ENCODE assay signal across 17 cellular contexts in the genomic region with DNA sequence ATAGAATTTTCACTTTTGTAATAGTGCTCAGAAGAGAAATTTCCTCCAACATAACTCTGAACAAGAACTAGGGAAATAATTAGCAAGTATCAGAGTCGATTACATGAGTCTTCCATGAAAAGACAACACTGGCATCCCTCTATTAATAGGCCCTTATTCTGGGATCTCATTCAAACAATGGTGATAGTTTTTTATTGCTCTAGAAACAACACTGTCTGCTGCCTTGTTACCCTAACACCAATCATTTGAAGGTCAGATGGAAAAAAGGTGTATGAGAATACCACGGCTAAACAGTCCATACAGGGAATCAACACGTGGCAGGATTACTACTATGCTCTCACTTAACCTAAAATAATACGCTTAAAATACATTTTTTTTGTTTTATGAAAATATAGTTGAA. TPM values are rescaled to one million over a fixed set of nuclear protein-coding genes. Genes with fewer than 3 reads are reported as not detected.
DNase-seq lines count a peak whose midpoint lies in the region; ATAC-seq, FAIRE-seq and TF ChIP-seq lines count a peak whose summit lies in the region.
"Had no signal": no experiment of that assay in that cellular context is flagged by ENCODE, and none has a peak within 500 bp of the region (broad histone marks: within the 10 kb centered on the region; RNA-seq: fewer than 3 reads in every experiment).

No MANE protein-coding gene starts in this region.

- H3K36me3 Mint-ChIP-seq in osteocyte (ENCODE audit: unreplicated experiment): peaks cover 37% of the 10 kb centered on the region
- H3K36me3 Mint-ChIP-seq: CD4-positive, alpha-beta memory T cell had no signal

- no peak overlapping the region for H3K4me3 ChIP-seq in heart left ventricle

- H3K27ac Mint-ChIP-seq in osteocyte (ENCODE audit: unreplicated experiment): peak overlapping the region; percentile 34
- H3K27ac Mint-ChIP-seq: CD4-positive, alpha-beta memory T cell had no signal

- no peaks in the 10 kb centered on the region for H3K9me3 Mint-ChIP-seq in osteocyte (ENCODE audit: unreplicated experiment)
- H3K9me3 Mint-ChIP-seq: CD4-positive, alpha-beta memory T cell had no signal

- H3K27me3 ChIP-seq in heart left ventricle: no peaks in the 10 kb centered on the region

- H3K4me1 ChIP-seq in heart left ventricle: peaks cover 0 to 16% (median 4%) of the 10 kb centered on the region in 12 donors

- TF ChIP-seq CTCF in heart left ventricle (IDR thresholded peaks at IDR 0.05) (no peak), osteocyte (IDR thresholded peaks at IDR 0.05) (no peak)

- 57 to 64% (median 60%) methylated on average over 4 of the region's 4 CpGs for WGBS in heart left ventricle, 4 donors

- ATAC-seq in heart left ventricle (peak; percentile 80 to 95 (median 90)), left ventricle myocardium superior (peak; percentile 92)

- H3K27ac ChIP-seq in heart left ventricle: peak overlapping the region in 8 of 12 donors; percentile 16 to 66 (median 32)

- no peaks in the 10 kb centered on the region for H3K27me3 Mint-ChIP-seq in osteocyte (ENCODE audit: unreplicated experiment)

- no peak for TF ChIP-seq POLR2A in H54 (IDR thresholded peaks at IDR 0.05; ENCODE audit: low read depth, low read length)
- TF ChIP-seq POLR2A in heart left ventricle (IDR thresholded peaks at IDR 0.05): no peak

- DNase-seq in H54 (ENCODE audit: insufficient read length, low spot score) (no peak), heart left ventricle (no peak), left ventricle myocardium superior (no peak), osteocyte (ENCODE audit: extremely low spot score, unreplicated experiment) (no peak), activated gamma-delta T cell (lab: John Stamatoyannopoulos, UW) (no peak), medulla oblongata (ENCODE audit: extremely low spot score) (no peak), RPMI8226 (no peak)
- DNase-seq in activated CD8-positive, alpha-beta memory T cell treated with anti-CD3 and anti-CD28 coated beads, Interleukin-2, amount 50 U/mL, for 48 hours: no peak
- DNase-seq: C1 segment of cervical spinal cord; Calu3; CD4-positive, alpha-beta memory T cell; COR-L47; DND-41; GOT3; H7; HCEC 1CT had no signal

- intact Hi-C loops in heart left ventricle (cut with DNase I): no loop called here
- intact Hi-C loops in left ventricle myocardium superior (cut with micrococcal nuclease): no loop called here

- H3K36me3 ChIP-seq in heart left ventricle: peaks cover 0 to 98% (median 73%) of the 10 kb centered on the region in 9 donors

- H3K9me3 ChIP-seq in heart left ventricle: no peaks in the 10 kb centered on the region

- FAIRE-seq in H54 (lab: Jason Lieb, UNC): peak; percentile 55
- FAIRE-seq: GM12892 had no signal

- peaks cover 6% of the 10 kb centered on the region for H3K4me1 Mint-ChIP-seq in osteocyte (ENCODE audit: unreplicated experiment)
- H3K4me1 Mint-ChIP-seq: CD4-positive, alpha-beta memory T cell had no signal

- H3K4me3 Mint-ChIP-seq in osteocyte (ENCODE audit: unreplicated experiment): no peak overlapping the region
- H3K4me3 Mint-ChIP-seq: CD4-positive, alpha-beta memory T cell had no signal

RNA-seq across cellular contexts. Expression of a gene that starts 35.9 kb away (rescaled TPM):
- total RNA-seq in heart left ventricle (10 to 100 TPM in 8 of 9 donors, 1 to 10 TPM in 1; 7.2 to 75.1 (median 12.5) TPM), left ventricle myocardium superior (16.3 TPM), osteocyte (56.7 and 58.3 TPM in 2 replicates)
- polyA plus RNA-seq in heart left ventricle: 10 to 100 TPM in 1 of 2 donors, 1 to 10 TPM in 1; 6.1 to 15.3 TPM
